Comparison of ENCODE assay signal across 9 cellular contexts in the genomic region with DNA sequence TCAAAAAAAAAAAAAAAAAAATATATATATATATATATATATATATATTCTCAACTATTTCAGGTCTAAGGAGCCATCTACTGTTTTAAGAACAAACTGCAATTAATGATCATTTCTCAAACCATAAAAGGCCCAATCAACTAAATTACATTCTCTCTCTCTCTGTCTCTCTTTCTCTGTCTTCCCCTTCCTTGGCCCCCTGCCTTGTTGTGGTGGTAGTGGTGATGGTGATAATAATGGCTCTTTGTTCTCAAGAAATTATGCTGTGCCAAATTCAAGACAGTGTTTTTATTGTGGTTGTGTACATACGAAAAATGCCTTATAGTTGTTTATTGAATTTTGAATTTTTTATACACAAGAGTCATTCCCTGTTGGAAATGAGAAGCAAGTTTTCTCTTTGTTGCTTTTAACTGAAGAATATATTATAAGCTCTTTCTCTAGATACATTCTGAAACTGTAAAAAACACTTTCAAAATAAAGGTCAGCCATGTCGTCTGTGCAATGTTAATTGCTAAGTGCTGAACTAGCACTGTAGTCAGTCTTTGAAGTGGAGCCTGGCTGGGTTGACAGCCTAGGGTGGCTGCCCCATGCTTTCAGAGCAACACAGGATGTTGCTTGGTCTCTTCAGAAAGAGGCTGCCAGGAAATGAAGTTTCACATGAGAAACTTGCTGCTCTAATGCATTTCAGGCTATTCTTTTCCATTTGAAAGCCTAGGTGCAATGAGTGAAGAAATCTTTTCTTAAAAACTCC.
A peak's percentile ranks its signal among the peaks of the same experiment; 100 is the strongest.
DNase-seq lines count a peak whose midpoint lies in the region; ATAC-seq, FAIRE-seq and TF ChIP-seq lines count a peak whose summit lies in the region.
"Had no signal": no experiment of that assay in that cellular context is flagged by ENCODE, and none has a peak within 500 bp of the region (broad histone marks: within the 10 kb centered on the region; RNA-seq: fewer than 3 reads in every experiment).

No MANE protein-coding gene starts in this region.

- H3K4me2 ChIP-seq in BLaER1 (peak overlapping the region; percentile 60), H9 (ENCODE audit: insufficient read depth, insufficient read length, low read length) (no peak overlapping the region)

- no peak for FAIRE-seq in kidney (lab: Jason Lieb, UNC)

- H2BK20ac ChIP-seq in H9 (ENCODE audit: low read depth, low read length, poor library complexity, severe bottlenecking) = no peak overlapping the region

- no peak overlapping the region for H2AK5ac ChIP-seq in H9 (ENCODE audit: insufficient read length, low read length)

- H3K9ac ChIP-seq in BLaER1 = no peak overlapping the region
- H3K9ac ChIP-seq in H9 (ENCODE audit: extremely low read depth, insufficient read length, low read length) = no peak overlapping the region
- H3K9ac ChIP-seq in kidney (ENCODE audit: low read length in 2 of 2) = no peak overlapping the region

- H2BK5ac ChIP-seq in H9 (ENCODE audit: insufficient read length, low read length) = no peak overlapping the region

- H3K27ac ChIP-seq in BLaER1 = no peak overlapping the region
- no peak overlapping the region for H3K27ac ChIP-seq in H9 (ENCODE audit: insufficient read length, low read depth, low read length)
- H3K27ac ChIP-seq in kidney (ENCODE audit: low read depth in 2 of 2, low read length in 2 of 2) = no peak overlapping the region
- H3K27ac ChIP-seq: adrenal gland had no signal

- no peak overlapping the region for H4K8ac ChIP-seq in H9 (replicated peaks; ENCODE audit: insufficient read length, low read depth, low read length)

- peaks cover 47% of the 10 kb centered on the region for H3K4me1 ChIP-seq in BLaER1
- H3K4me1 ChIP-seq in H9 (ENCODE audit: insufficient read depth, low read length) = no peaks in the 10 kb centered on the region
- no peaks in the 10 kb centered on the region for H3K4me1 ChIP-seq in kidney (ENCODE audit: control insufficient read depth in 1 of 2, insufficient read depth in 1 of 2, low read depth in 1 of 2, low read length in 2 of 2)
- H3K4me1 ChIP-seq: adrenal gland had no signal

- TF ChIP-seq CTCF in nephron progenitor cell (IDR thresholded peaks at IDR 0.05) = no peak
- no peak for TF ChIP-seq CTCF in H9 (conservative IDR thresholded peaks at IDR 0.05)
- TF ChIP-seq CTCF in kidney (IDR thresholded peaks at IDR 0.05; ENCODE audit: borderline replicate concordance, extremely low read depth, insufficient read depth) = no peak

- H3K27me3 ChIP-seq in BLaER1 (no peaks in the 10 kb centered on the region), H9 (ENCODE audit: insufficient read depth, low read length) (no peaks in the 10 kb centered on the region)
- H3K27me3 ChIP-seq: adrenal gland had no signal

- H3K4me1 Mint-ChIP-seq in nephron progenitor cell (peaks cover 9% of the 10 kb centered on the region), H9 (peaks cover 0 to 7% of the 10 kb centered on the region in 2 experiments; a peak in 2 of 4 replicates)

- H4K20me1 ChIP-seq in BLaER1 = no peaks in the 10 kb centered on the region
- no peaks in the 10 kb centered on the region for H4K20me1 ChIP-seq in H9 (ENCODE audit: control insufficient read depth, insufficient read depth, insufficient read length)

- H3K9me3 Mint-ChIP-seq in nephron progenitor cell = peaks cover 18% of the 10 kb centered on the region
- H3K9me3 Mint-ChIP-seq in H9 = peaks cover 7 to 19% of the 10 kb centered on the region in 2 experiments

- no peak overlapping the region for H4K5ac ChIP-seq in H9 (ENCODE audit: insufficient read length, low read depth, low read length)

- peak; percentile 43 to 59 for DNase-seq in activated T-cell treated with anti-CD3 and anti-CD28 coated beads, Interleukin-2, amount 50 U/mL, for 48 hours
- DNase-seq in nephron progenitor cell (no peak), H9 (no peak), kidney (no peak), NCI-H526 (lab: John Stamatoyannopoulos, UW) (no peak)

- H3K4me3 Mint-ChIP-seq in nephron progenitor cell = no peak overlapping the region
- H3K4me3 Mint-ChIP-seq in H9 = no peak overlapping the region

- whole genome bisulfite sequencing in H9 (ENCODE audit: extremely low coverage, insufficient read length, low lambda C conversion rate) = no CpG with 5 or more reads among the region's 2 CpGs

- H3K36me3 Mint-ChIP-seq in nephron progenitor cell (ENCODE audit: low read depth) (no peaks in the 10 kb centered on the region), H9 (ENCODE audit: insufficient read depth in 1 of 3, low read depth in 3 of 3) (peaks cover 6 to 7% (median 6%) of the 10 kb centered on the region in 3 experiments)

- H3K27ac Mint-ChIP-seq in nephron progenitor cell = peak overlapping the region; percentile 72
- no peak overlapping the region for H3K27ac Mint-ChIP-seq in H9

- no peak overlapping the region for H2BK12ac ChIP-seq in H9 (ENCODE audit: insufficient read length, low read depth, low read length)

- peaks cover 8% of the 10 kb centered on the region; the same call in 1 of the 2 replicates for H3K36me3 ChIP-seq in BLaER1
- H3K36me3 ChIP-seq in kidney (ENCODE audit: control insufficient read depth in 1 of 2, insufficient read depth in 2 of 2, low read length in 2 of 2) = no peaks in the 10 kb centered on the region
- H3K36me3 ChIP-seq: adrenal gland had no signal

- ATAC-seq in GM19452 (IDR thresholded peaks at IDR 0.05; ENCODE audit: unreplicated experiment) (peak; percentile 97), HG03520 (IDR thresholded peaks at IDR 0.05; ENCODE audit: unreplicated experiment) (peak; percentile 94)

- no peak overlapping the region for H3K14ac ChIP-seq in H9 (ENCODE audit: insufficient read depth, low read length)

- H2BK120ac ChIP-seq in H9 (ENCODE audit: low read depth, low read length, poor library complexity, severe bottlenecking) = no peak overlapping the region

- H2AFZ ChIP-seq in H9 (ENCODE audit: low read length) = no peak overlapping the region

- no peaks in the 10 kb centered on the region for H3K79me1 ChIP-seq in H9 (ENCODE audit: insufficient read depth, low read depth, low read length, poor library complexity, severe bottlenecking)

- H4K91ac ChIP-seq in H9 (ENCODE audit: insufficient read length, low read depth, low read length) = no peak overlapping the region

- H3K56ac ChIP-seq in H9 (ENCODE audit: insufficient read length, low read depth, low read length) = no peak overlapping the region

- H3T11ph ChIP-seq in H9 (ENCODE audit: low read length) = no peak overlapping the region

- H3K18ac ChIP-seq in H9 (ENCODE audit: insufficient read length, low read depth, low read length) = no peak overlapping the region

- no peaks in the 10 kb centered on the region for H3K79me2 ChIP-seq in H9 (ENCODE audit: insufficient read depth, low read length)

- H3K23ac ChIP-seq in H9 (ENCODE audit: insufficient read length, low read depth, low read length) = no peak overlapping the region

- no peak overlapping the region for H3K4ac ChIP-seq in H9 (ENCODE audit: low read depth, low read length)

- H3K27me3 Mint-ChIP-seq in nephron progenitor cell (ENCODE audit: low read depth, poor library complexity) = no peaks in the 10 kb centered on the region
- no peaks in the 10 kb centered on the region for H3K27me3 Mint-ChIP-seq in H9 (ENCODE audit: low read depth)

- intact Hi-C loops in kidney (cut with DNase I) = no loop called here

- H3K4me3 ChIP-seq in BLaER1 = no peak overlapping the region
- no peak overlapping the region for H3K4me3 ChIP-seq in kidney (ENCODE audit: low read length in 2 of 2)
- H3K4me3 ChIP-seq: adrenal gland had no signal

- no peaks in the 10 kb centered on the region for H3K23me2 ChIP-seq in H9 (ENCODE audit: insufficient read length, low read depth, low read length, poor library complexity, severe bottlenecking)

- H3K9me3 ChIP-seq in BLaER1 = peaks cover 36% of the 10 kb centered on the region
- H3K9me3 ChIP-seq in H9 (ENCODE audit: control insufficient read depth, low read depth, low read length) = no peaks in the 10 kb centered on the region
- H3K9me3 ChIP-seq in kidney (ENCODE audit: control insufficient read depth in 1 of 2, low read length in 2 of 2) = peaks cover 2 to 5% of the 10 kb centered on the region in 2 donors
- H3K9me3 ChIP-seq: adrenal gland had no signal

- H2BK15ac ChIP-seq in H9 (ENCODE audit: low read depth, low read length) = no peak overlapping the region

Comparison
In these comparisons a context has a peak if more than half of its experiments do, and no peak if none do; other contexts are left out.
1. DNase-seq: peak in activated T-cell treated with anti-CD3 and anti-CD28 coated beads, Interleukin-2, amount 50 U/mL, for 48 hours (2 of 2); none in nephron progenitor cell (single experiment), H9 (single experiment), kidney (single experiment) and NCI-H526 (0 of 2).